11 cellular contexts compared by ENCODE assay signal in genomic region chr9:130938184-130938651, GRCh38. TPM values are rescaled to one million over a fixed set of nuclear protein-coding genes. Genes with fewer than 3 reads are reported as not detected.
DNase-seq lines count a peak whose midpoint lies in the region; ATAC-seq and TF ChIP-seq lines count a peak whose summit lies in the region.
"Had no signal": no experiment of that assay in that cellular context is flagged by ENCODE, and none has a peak within 500 bp of the region (broad histone marks: within the 10 kb centered on the region; RNA-seq: fewer than 3 reads in every experiment).

No MANE protein-coding gene starts in this region.

- CTCF ChIA-PET in A673 (lab: Charles Lee) = no interaction called here

- H3K4me1 ChIP-seq in A673 (ENCODE audit: insufficient read depth, low read length, poor library complexity, severe bottlenecking) = no peaks in the 10 kb centered on the region

- POLR2A ChIA-PET in A673 (lab: Charles Lee; ENCODE audit: low non-redundant PET) = no interaction called here

- H3K27ac ChIP-seq in A673 (ENCODE audit: low read depth, low read length, poor library complexity, severe bottlenecking) = no peak overlapping the region
- H3K27ac ChIP-seq in HL-60 (replicated peaks) = no peak overlapping the region
- H3K27ac ChIP-seq in coronary artery = no peak overlapping the region
- H3K27ac ChIP-seq: epithelial cell of prostate had no signal

- peaks cover 16% of the 10 kb centered on the region for H3K4me1 Mint-ChIP-seq in nephron
- peaks cover 10 to 12% of the 10 kb centered on the region in 2 donors for H3K4me1 Mint-ChIP-seq in effector memory CD8-positive, alpha-beta T cell (ENCODE audit: low read depth in 2 of 2)

- H3K27ac Mint-ChIP-seq in nephron = no peak overlapping the region
- H3K27ac Mint-ChIP-seq in effector memory CD8-positive, alpha-beta T cell = no peak overlapping the region

- BruUV-seq in A673 (replicated peaks; lab: Mats Ljungman, UMichigan) = no TSS peak

- H3K4me3 ChIP-seq in A673 (ENCODE audit: low read depth, low read length, poor library complexity, severe bottlenecking) (peak overlapping the region; percentile 55), HL-60 (replicated peaks; ENCODE audit: insufficient read depth, low read length) (peak overlapping the region; percentile 20), coronary artery (peak overlapping the region; percentile 70)

- no peak for ATAC-seq in effector memory CD8-positive, alpha-beta T cell (replicated peaks)
- no peak for ATAC-seq in GM18868 (IDR thresholded peaks at IDR 0.05; ENCODE audit: unreplicated experiment)

- no peaks in the 10 kb centered on the region for H3K9me3 ChIP-seq in A673 (ENCODE audit: low read depth, low read length, poor library complexity, severe bottlenecking)

- intact Hi-C loops in A673 (cut with micrococcal nuclease; ENCODE audit: unreplicated experiment) = no loop called here

- DNase-seq in A673 (ENCODE audit: low spot score) = no peak
- no peak for DNase-seq in HL-60 (ENCODE audit: low read depth in 1 of 2, low spot score in 1 of 2)
- no peak for DNase-seq in coronary artery (ENCODE audit: low spot score)
- DNase-seq in SIG-M5 (lab: John Stamatoyannopoulos, UW) = no peak
- DNase-seq in iPS-NIHi11 (ENCODE audit: low spot score) = no peak
- no peak for DNase-seq in effector memory CD8-positive, alpha-beta T cell
- DNase-seq: activated T-cell treated with anti-CD3 and anti-CD28 coated beads, Interleukin-2, amount 50 U/mL, for 1 hour; SHP77 had no signal

- H3K9me3 Mint-ChIP-seq in nephron = no peaks in the 10 kb centered on the region
- no peaks in the 10 kb centered on the region for H3K9me3 Mint-ChIP-seq in effector memory CD8-positive, alpha-beta T cell

- H3K27me3 ChIP-seq in A673 (replicated peaks; ENCODE audit: insufficient read depth, low read depth, low read length, poor library complexity) (peaks cover 45% of the 10 kb centered on the region), HL-60 (ENCODE audit: insufficient read depth, poor library complexity, severe bottlenecking) (peaks cover 35% of the 10 kb centered on the region)

- TF ChIP-seq CTCF in A673 (conservative IDR thresholded peaks at IDR 0.05; ENCODE audit: low read depth, low read length) = no peak
- TF ChIP-seq CTCF in HL-60 (IDR thresholded peaks at IDR 0.05; ENCODE audit: insufficient read depth, low read length) = no peak
- TF ChIP-seq CTCF in coronary artery (IDR thresholded peaks at IDR 0.05) = no peak
- no peak for TF ChIP-seq CTCF in nephron (IDR thresholded peaks at IDR 0.05; ENCODE audit: unreplicated experiment in 3 of 3)

- no peaks in the 10 kb centered on the region for H3K36me3 Mint-ChIP-seq in nephron (ENCODE audit: low read depth)
- H3K36me3 Mint-ChIP-seq in effector memory CD8-positive, alpha-beta T cell (ENCODE audit: insufficient read depth) = peaks cover 3% of the 10 kb centered on the region

- H3K27me3 Mint-ChIP-seq in nephron (ENCODE audit: low read depth) = peaks cover 88% of the 10 kb centered on the region
- H3K27me3 Mint-ChIP-seq in effector memory CD8-positive, alpha-beta T cell = peaks cover 60 to 79% of the 10 kb centered on the region in 2 donors

- no peaks in the 10 kb centered on the region for H3K36me3 ChIP-seq in A673 (ENCODE audit: insufficient read depth, low read length, poor library complexity, severe bottlenecking)

- peak overlapping the region; percentile 69 to 82 (median 73) for H3K4me3 Mint-ChIP-seq in nephron
- H3K4me3 Mint-ChIP-seq in effector memory CD8-positive, alpha-beta T cell = peak overlapping the region in 1 of 2 donors; percentile 31

RNA-seq across cellular contexts. Expression of gene FIBCD1, which starts 0.8 kb away (rescaled TPM):
- 0.19 TPM in 1 of 2 replicates, not detected in the other for total RNA-seq in A673 (2021)

RNA-seq across cellular contexts. Expression of gene QRFP, which starts 41.6 kb away (rescaled TPM):
- not detected in 2 replicates for total RNA-seq in A673 (2021)

Comparison
In these comparisons a context has a peak if more than half of its experiments do, and no peak if none do; other contexts are left out.
1. H3K4me3 ChIP-seq: peak in every context shown above with its lines; median percentile 70 in coronary artery; 55 in A673; 20 in HL-60.